Comparison of ENCODE assay signal across 8 cellular contexts in genomic region chr1:2510366-2511155, GRCh38. TPM values are rescaled to one million over a fixed set of nuclear protein-coding genes. Genes with fewer than 3 reads are reported as not detected.
"Had no signal": no experiment of that assay in that cellular context is flagged by ENCODE, and none has a peak within 500 bp of the region (broad histone marks: within the 10 kb centered on the region; RNA-seq: fewer than 3 reads in every experiment).

No MANE protein-coding gene starts in this region.

- H3K4me3 ChIP-seq: GM23338 had no signal

- H3K27ac ChIP-seq: HL-60, KMS-11 had no signal

- DNase-seq: H9, HCEC 1CT, IMR-90, KBM-7 had no signal

- H3K9ac ChIP-seq: KMS-11 had no signal

- H2AFZ ChIP-seq: GM23338 had no signal

- H3K4me2 ChIP-seq: GM23338, KMS-11 had no signal

RNA-seq across cellular contexts. Expression of gene HES5, which starts 19.5 kb away (rescaled TPM):
- polyA plus RNA-seq: H1, IMR-90 had no signal

RNA-seq across cellular contexts. Expression of gene PLCH2, which starts 34.5 kb away (rescaled TPM):
- polyA plus RNA-seq: GM23338 had no signal

RNA-seq across cellular contexts. Expression of gene TNFRSF14, which starts 45.6 kb away (rescaled TPM):
- polyA plus RNA-seq: GM23338 had no signal
